10 cellular contexts compared by ENCODE assay signal in the genomic region with DNA sequence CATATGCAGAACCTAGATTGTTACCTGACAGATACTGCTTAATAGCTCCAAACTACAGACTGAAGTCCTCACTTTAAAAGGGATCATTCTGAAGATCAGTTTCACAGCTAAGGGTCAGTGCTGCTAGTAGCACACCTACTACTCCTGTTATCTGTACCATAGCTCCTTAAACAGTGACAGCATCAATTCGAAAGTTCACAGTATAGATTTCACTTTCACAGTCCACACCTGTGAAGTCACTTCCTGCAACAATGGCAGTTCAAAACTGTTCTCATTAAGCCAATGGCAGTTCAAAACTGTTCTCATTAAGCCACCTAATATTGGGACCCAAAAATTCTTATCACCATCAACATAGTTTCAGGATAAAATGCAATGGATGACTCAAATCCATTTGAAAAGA. TPM values are rescaled to one million over a fixed set of nuclear protein-coding genes. Genes with fewer than 3 reads are reported as not detected.
DNase-seq lines count a peak whose midpoint lies in the region; ATAC-seq and TF ChIP-seq lines count a peak whose summit lies in the region.
"Had no signal": no experiment of that assay in that cellular context is flagged by ENCODE, and none has a peak within 500 bp of the region (broad histone marks: within the 10 kb centered on the region; RNA-seq: fewer than 3 reads in every experiment).

No MANE protein-coding gene starts in this region.

- H3K79me2 ChIP-seq in OCI-LY7 (ENCODE audit: insufficient read depth, low read depth, low read length): no peaks in the 10 kb centered on the region
- no peaks in the 10 kb centered on the region for H3K79me2 ChIP-seq in mammary epithelial cell (ENCODE audit: insufficient read depth, low read length)

- no peaks in the 10 kb centered on the region for H3K27me3 ChIP-seq in mammary epithelial cell (ENCODE audit: insufficient read depth, low read length)

- no peaks in the 10 kb centered on the region for H4K20me1 ChIP-seq in OCI-LY7 (ENCODE audit: insufficient read depth, low read length)
- H4K20me1 ChIP-seq in mammary epithelial cell (ENCODE audit: insufficient read depth, low read length): no peaks in the 10 kb centered on the region

- DNase-seq in OCI-LY7 (ENCODE audit: low spot score) (no peak), GF-D8 (lab: John Stamatoyannopoulos, UW) (no peak), mammary epithelial cell (no peak)
- DNase-seq in activated effector memory CD4-positive, alpha-beta T cell treated with anti-CD3 and anti-CD28 coated beads, Interleukin-2, amount 50 U/mL, for 16 hours: no peak
- no peak for DNase-seq in stimulated activated naive CD4-positive, alpha-beta T cell treated with Interleukin-2 at 50 U/mL for 16 hours (lab: John Stamatoyannopoulos, UW)
- DNase-seq: kidney glomerular epithelial cell, NCI-H524 treated with DMSO at 0.1 percent for 48 hours had no signal

- POLR2A ChIA-PET in OCI-LY7 (lab: Charles Lee): interaction anchor here (0.5 to 1.3 kb wide), 4 partner anchors 11 to 13 kb away, joined by 3 to 5 read pairs (median 4); partner anchors contain the start of gene FHIP2A

- no peak overlapping the region for H3K9ac ChIP-seq in mammary epithelial cell (ENCODE audit: insufficient read depth, low read length)

- dilution Hi-C loops in mammary epithelial cell (cut with HindIII; ENCODE audit: low sequenced_read_pairs): no loop called here

- H3K36me3 ChIP-seq in OCI-LY7 (ENCODE audit: insufficient read depth, low read length): no peaks in the 10 kb centered on the region
- no peaks in the 10 kb centered on the region for H3K36me3 ChIP-seq in mammary epithelial cell (ENCODE audit: insufficient read depth, low read length)

- no peak for TF ChIP-seq CTCF in OCI-LY7 (conservative IDR thresholded peaks at IDR 0.05; ENCODE audit: low read length)
- TF ChIP-seq CTCF in mammary epithelial cell (conservative IDR thresholded peaks at IDR 0.05 in 1 of 2, IDR thresholded peaks at IDR 0.05 in 1 of 2; ENCODE audit: extremely low read depth in 1 of 2, insufficient read depth in 1 of 2, low read depth in 1 of 2, low read length in 2 of 2): no peak

- intact Hi-C loops in OCI-LY7 (cut with micrococcal nuclease; ENCODE audit: unreplicated experiment): no loop called here
- intact Hi-C loops in mammary epithelial cell (cut with micrococcal nuclease): no loop called here

- H2AFZ ChIP-seq in OCI-LY7 (ENCODE audit: low read length) (peak overlapping the region; percentile 55; the same call in 1 of the 2 replicates), mammary epithelial cell (ENCODE audit: low read depth, low read length) (no peak overlapping the region)

- ATAC-seq in GM18498 (IDR thresholded peaks at IDR 0.05; ENCODE audit: unreplicated experiment) (peak; percentile 100), GM19395 (IDR thresholded peaks at IDR 0.05; ENCODE audit: unreplicated experiment) (peak; percentile 100), HG02943 (IDR thresholded peaks at IDR 0.05; ENCODE audit: low read depth, unreplicated experiment) (peak; percentile 100)

- CTCF ChIA-PET in OCI-LY7 (lab: Charles Lee; ENCODE audit: unreplicated experiment) (interaction anchor here (0.6 to 1.0 kb wide), 2 partner anchors 23 to 82 kb away, joined by 3 read pairs; no protein-coding TSS in a partner anchor), mammary epithelial cell (lab: Charles Lee; ENCODE audit: low non-redundant PET) (no interaction called here)

- H3K4me3 ChIP-seq in OCI-LY7 (ENCODE audit: low read depth, low read length, poor library complexity, severe bottlenecking) (no peak overlapping the region), mammary epithelial cell (replicated peaks in 1 of 3; ENCODE audit: insufficient read depth in 1 of 3, low read depth in 2 of 3, low read length in 3 of 3) (no peak overlapping the region)

- H3K4me2 ChIP-seq in OCI-LY7 (ENCODE audit: low read length) (no peak overlapping the region), mammary epithelial cell (ENCODE audit: insufficient read depth, low read depth, low read length) (no peak overlapping the region)

- 85% methylated on average over 1 of the region's 1 CpG for WGBS in mammary epithelial cell (ENCODE audit: low coverage, missing lambda C conversion rate)

- H3K4me1 ChIP-seq in OCI-LY7 (ENCODE audit: insufficient read depth, low read length, poor library complexity, severe bottlenecking) (no peaks in the 10 kb centered on the region), mammary epithelial cell (ENCODE audit: insufficient read depth, low read length) (no peaks in the 10 kb centered on the region)

- in situ Hi-C loops in mammary epithelial cell (cut with MboI; ENCODE audit: low sequenced_read_pairs in 2 of 2): no loop called here

- H3K9me2 ChIP-seq in OCI-LY7 (ENCODE audit: insufficient read depth, low read length): no peaks in the 10 kb centered on the region

- H3K9me3 ChIP-seq in OCI-LY7 (ENCODE audit: low read length) (no peaks in the 10 kb centered on the region), mammary epithelial cell (replicated peaks; ENCODE audit: insufficient read depth, low read length) (no peaks in the 10 kb centered on the region)

- H3K27ac ChIP-seq in OCI-LY7 (ENCODE audit: low read depth, low read length, poor library complexity, severe bottlenecking) (no peak overlapping the region), mammary epithelial cell (ENCODE audit: insufficient read depth, low read depth, low read length) (no peak overlapping the region)

- BruUV-seq in OCI-LY7 (replicated peaks; lab: Mats Ljungman, UMichigan) (no TSS peak), mammary epithelial cell (replicated peaks; lab: Mats Ljungman, UMichigan) (no TSS peak)

RNA-seq across cellular contexts. Expression of gene FHIP2A, which starts 10.7 kb away (rescaled TPM):
- 4.2 and 10.1 TPM in 2 replicates for total RNA-seq in OCI-LY7 (2014; rRNA removed; shearing (Covaris generic))
- total RNA-seq in OCI-LY7 (2022): 13.2 and 15.9 TPM in 2 replicates
- total RNA-seq in mammary epithelial cell: 10 to 100 TPM; 18.8 to 25.8 TPM
- 5.0 TPM for polyA plus RNA-seq in mammary epithelial cell
- 26.7 TPM for polyA minus RNA-seq in mammary epithelial cell
